In genomic region chr2:219172231-219173154, GRCh38 we compare ENCODE assay signal across 19 cellular contexts. TPM values are rescaled to one million over a fixed set of nuclear protein-coding genes. Genes with fewer than 3 reads are reported as not detected.
A peak's percentile ranks its signal among the peaks of the same experiment; 100 is the strongest.
DNase-seq lines count a peak whose midpoint lies in the region; ATAC-seq and TF ChIP-seq lines count a peak whose summit lies in the region.
"Had no signal": no experiment of that assay in that cellular context is flagged by ENCODE, and none has a peak within 500 bp of the region (broad histone marks: within the 10 kb centered on the region; RNA-seq: fewer than 3 reads in every experiment).

No MANE protein-coding gene starts in this region.

- intact Hi-C loops in IMR-90 (cut with micrococcal nuclease): no loop called here
- intact Hi-C loops in esophagus squamous epithelium (cut with DNase I): no loop called here
- intact Hi-C loops in psoas muscle (cut with DNase I): loop anchor here (10.0 kb wide), 3 partner anchors 192 to 778 kb away; partner anchors contain the start of genes CHPF (in 1 of the 2), CTDSP1 (in 1 of the 2) and TMEM198 (in 1 of the 2)

- ATAC-seq in IMR-90 (ENCODE audit: low read depth): no peak
- ATAC-seq in psoas muscle: no peak
- no peak for ATAC-seq in HG03432 (IDR thresholded peaks at IDR 0.05; ENCODE audit: unreplicated experiment)
- ATAC-seq: activated T-cell treated with anti-CD3 and anti-CD28 coated beads, Interleukin-2, amount 50 U/mL, for 72 hours; natural killer cell treated with Interleukin-12 subunit alpha and Interleukin-12 subunit beta and Interleukin-15 and Interleukin-18, amount 100 ng/mL, for 72 hours had no signal

- no peak for DNase-seq in AG04450 (ENCODE audit: low read depth, low spot score)
- DNase-seq in IMR-90: no peak
- DNase-seq in esophagus squamous epithelium (lab: John Stamatoyannopoulos, UW): no peak
- DNase-seq in psoas muscle: no peak
- DNase-seq in NCI-H2107 (lab: John Stamatoyannopoulos, UW): no peak
- no peak for DNase-seq in dermis blood vessel endothelial cell
- DNase-seq in amygdala (lab: John Stamatoyannopoulos, UW): no peak
- DNase-seq: activated naive CD8-positive, alpha-beta T cell treated with anti-CD3 and anti-CD28 coated beads for 36 hours; activated T-cell treated with anti-CD3 and anti-CD28 coated beads, Interleukin-2, amount 50 U/mL, for 72 hours; DND-41; NCI-H146; NCI-H345; RPMI8226; stimulated activated CD4-positive, alpha-beta T cell treated with anti-CD3 and anti-CD28 coated beads, Interleukin-4, amount 100 ng/mL, for 24 hours; transverse colon had no signal

- in situ Hi-C loops in IMR-90 (cut with MboI; ENCODE audit: low sequenced_read_pairs): loop anchor here (5.0 kb wide), 2 partner anchors 35 to 125 kb away; partner anchors contain the start of gene ZFAND2B

- peaks cover 20% of the 10 kb centered on the region for H3K36me3 ChIP-seq in IMR-90 (ENCODE audit: control insufficient read depth, insufficient read depth, low read length)
- peaks cover 6 to 43% (median 26%) of the 10 kb centered on the region in 3 donors for H3K36me3 ChIP-seq in esophagus squamous epithelium
- H3K36me3 ChIP-seq in psoas muscle (ENCODE audit: insufficient read depth in 1 of 2, low read depth in 1 of 2): peaks cover 0 to 40% of the 10 kb centered on the region in 2 donors
- H3K36me3 ChIP-seq: prostate gland had no signal

- H4K5ac ChIP-seq in IMR-90 (ENCODE audit: low read depth, low read length): no peak overlapping the region

- CTCF ChIA-PET in AG04450 (lab: Charles Lee): interaction anchor here (0.6 to 3.6 kb wide), 12 partner anchors 9 to 126 kb away, joined by 3 to 40 read pairs (median 4); partner anchors contain the start of genes GLB1L, NHEJ1 and STK16
- CTCF ChIA-PET in IMR-90 (lab: Yijun Ruan, JAX): interaction anchor here (1.2 to 1.5 kb wide), 2 partner anchors 107 to 123 kb away, joined by 3 to 4 read pairs; partner anchors contain the start of gene DNAJB2

- no peak overlapping the region for H4K91ac ChIP-seq in IMR-90 (ENCODE audit: insufficient read depth, low read depth, low read length)

- dilution Hi-C loops in IMR-90 (cut with HindIII; ENCODE audit: low sequenced_read_pairs, unreplicated experiment): no loop called here

- no peak overlapping the region for H2BK120ac ChIP-seq in IMR-90 (ENCODE audit: low read depth, low read length)

- no peak for TF ChIP-seq CTCF in AG04450 (IDR thresholded peaks at IDR 0.05; ENCODE audit: low read depth, low read length)
- no peak for TF ChIP-seq CTCF in IMR-90 (conservative IDR thresholded peaks at IDR 0.05; ENCODE audit: low read depth, low read length)
- TF ChIP-seq CTCF in esophagus squamous epithelium (IDR thresholded peaks at IDR 0.05): no peak
- no peak for TF ChIP-seq CTCF in psoas muscle (IDR thresholded peaks at IDR 0.05)

- no peak for TF ChIP-seq RAD21 in IMR-90 (IDR thresholded peaks at IDR 0.05; ENCODE audit: low read length)

- no peak overlapping the region for H2BK20ac ChIP-seq in IMR-90 (ENCODE audit: low read depth, low read length)

- H3K4me2 ChIP-seq in IMR-90 (ENCODE audit: low read depth, low read length): no peak overlapping the region
- H3K4me2 ChIP-seq: smooth muscle cell had no signal

- 100% methylated on average over 2 of the region's 16 CpGs; no CpG with 5 or more reads in 1 of the 2 experiments for WGBS in IMR-90 (ENCODE audit: extremely low coverage in 2 of 2, insufficient read length in 1 of 2), 2 experiments
- WGBS in esophagus squamous epithelium, 2 donors: 85 to 90% methylated on average over 12 to 16 of the region's 16 CpGs
- 82 to 87% (median 83%) methylated on average over 16 of the region's 16 CpGs for WGBS in psoas muscle, 3 donors

- TF ChIP-seq POLR2A in IMR-90 (IDR thresholded peaks at IDR 0.05; ENCODE audit: low read depth, low read length) (no peak), esophagus squamous epithelium (IDR thresholded peaks at IDR 0.05) (no peak)

- peak overlapping the region; percentile 70 for H3K27ac ChIP-seq in AG04450 (ENCODE audit: low read depth, low read length)
- no peak overlapping the region for H3K27ac ChIP-seq in IMR-90 (ENCODE audit: insufficient read depth, low read length)
- peak overlapping the region; percentile 50 to 73 (median 64) for H3K27ac ChIP-seq in esophagus squamous epithelium
- H3K27ac ChIP-seq in psoas muscle: peak overlapping the region; percentile 75

- H3K9me1 ChIP-seq in IMR-90 (ENCODE audit: insufficient read depth, low read length): 0 out of 2 replicates have a peak, but pooled peaks cover 4% of the 10 kb centered on the region

- H4K20me1 ChIP-seq in IMR-90 (ENCODE audit: insufficient read depth, low read length): peaks cover 7% of the 10 kb centered on the region; the same call in 1 of the 2 replicates

- H2BK15ac ChIP-seq in IMR-90 (ENCODE audit: low read depth, low read length): no peak overlapping the region

- no peaks in the 10 kb centered on the region; the same call in 1 of the 2 replicates for H3K9me3 ChIP-seq in AG04450 (ENCODE audit: control insufficient read depth, insufficient read depth, low read length)
- H3K9me3 ChIP-seq in IMR-90 (ENCODE audit: control insufficient read depth, insufficient read depth, low read length): no peaks in the 10 kb centered on the region
- H3K9me3 ChIP-seq in esophagus squamous epithelium: no peaks in the 10 kb centered on the region
- no peaks in the 10 kb centered on the region for H3K9me3 ChIP-seq in psoas muscle
- H3K9me3 ChIP-seq: prostate gland, transverse colon had no signal

- BruUV-seq in IMR-90 (replicated peaks; lab: Mats Ljungman, UMichigan): no TSS peak

- H3K23ac ChIP-seq in IMR-90 (ENCODE audit: low read depth, low read length): no peak overlapping the region

- peaks cover 3 to 21% of the 10 kb centered on the region in 2 experiments; a peak in 2 of 4 replicates for H3K79me1 ChIP-seq in IMR-90 (ENCODE audit: low read depth in 1 of 2, low read length in 2 of 2)

- H3K56ac ChIP-seq in IMR-90 (ENCODE audit: extremely low read depth, insufficient read depth, low read length): 0 out of 2 replicates have a peak overlapping the region, but pooled peaks have one; percentile 3

- no peak overlapping the region for H2BK5ac ChIP-seq in IMR-90 (ENCODE audit: low read depth, low read length, poor library complexity, severe bottlenecking)

- H4K8ac ChIP-seq in IMR-90 (ENCODE audit: low read depth in 2 of 2, low read length in 2 of 2): no peak overlapping the region

- POLR2A ChIA-PET in AG04450 (lab: Yijun Ruan, JAX): interaction anchor here (1.1 kb wide), 1 partner anchor 10 kb away, joined by 3 read pairs; no protein-coding TSS in a partner anchor
- POLR2A ChIA-PET in IMR-90 (lab: Charles Lee; ENCODE audit: unreplicated experiment): no interaction called here

- H3K4me1 ChIP-seq in IMR-90 (ENCODE audit: control insufficient read depth, insufficient read depth, low read length) (peaks cover 5% of the 10 kb centered on the region; the same call in 1 of the 2 replicates), esophagus squamous epithelium (peaks cover 0 to 51% (median 28%) of the 10 kb centered on the region in 3 donors), psoas muscle (peaks cover 41% of the 10 kb centered on the region)

- no peak overlapping the region for H2AFZ ChIP-seq in IMR-90 (replicated peaks; ENCODE audit: low read length, poor library complexity)

- H3K14ac ChIP-seq in IMR-90 (replicated peaks; ENCODE audit: low read depth, low read length): no peak overlapping the region

- no peak overlapping the region for H2AK9ac ChIP-seq in IMR-90 (replicated peaks; ENCODE audit: low read depth, low read length, poor library complexity)

- H3K18ac ChIP-seq in IMR-90 (ENCODE audit: low read depth, low read length): no peak overlapping the region

- no peak overlapping the region for H3K4me3 ChIP-seq in AG04450 (ENCODE audit: low read depth, low read length)
- H3K4me3 ChIP-seq in IMR-90 (ENCODE audit: insufficient read depth, low read depth, low read length): no peak overlapping the region
- H3K4me3 ChIP-seq in esophagus squamous epithelium: no peak overlapping the region
- no peak overlapping the region for H3K4me3 ChIP-seq in psoas muscle
- H3K4me3 ChIP-seq: prostate gland, smooth muscle cell, transverse colon had no signal

- H3K27me3 ChIP-seq in AG04450 (ENCODE audit: control insufficient read depth, insufficient read depth, low read length) (no peaks in the 10 kb centered on the region), IMR-90 (ENCODE audit: control insufficient read depth, insufficient read depth, low read length) (no peaks in the 10 kb centered on the region), esophagus squamous epithelium (no peaks in the 10 kb centered on the region), psoas muscle (ENCODE audit: insufficient read depth in 3 of 3, low read length in 2 of 3) (no peaks in the 10 kb centered on the region)
- H3K27me3 ChIP-seq: transverse colon had no signal

- H3K9ac ChIP-seq in IMR-90 (ENCODE audit: low read depth, low read length): no peak overlapping the region

- no peak overlapping the region for H3K4ac ChIP-seq in IMR-90 (ENCODE audit: low read depth, low read length)

- H2AK5ac ChIP-seq in IMR-90 (ENCODE audit: low read depth, low read length): no peak overlapping the region

RNA-seq across cellular contexts. Expression of gene SLC23A3, which starts 2.7 kb away (rescaled TPM):
- polyA plus RNA-seq in AG04450 (2011; rRNA removed): 0.26 and 0.53 TPM in 2 replicates
- 0.70 and 0.78 TPM in 2 replicates for polyA minus RNA-seq in AG04450 (2011; rRNA and poly(A)+ RNA removed)
- under 0.01 and 0.18 TPM in 2 replicates for total RNA-seq in IMR-90 (2012; rRNA removed)
- 0.43 and 0.65 TPM in 2 replicates for polyA plus RNA-seq in IMR-90 (2012; rRNA removed)
- polyA plus RNA-seq in IMR-90 (2012; cell fraction: cytosol; rRNA removed): 0.04 and 0.13 TPM in 2 replicates
- 6.7 and 8.4 TPM in 2 replicates for polyA plus RNA-seq in IMR-90 (2012; cell fraction: nucleus; rRNA removed; ENCODE audit: low replicate concordance)
- total RNA-seq in esophagus squamous epithelium: 1 to 10 TPM in 2 of 4 donors, under 1 TPM in 2; 0.82 to 1.7 (median 1.3) TPM
- total RNA-seq in psoas muscle: under 1 TPM in 3 of 4 donors, not detected in 1; 0.12 to 0.86 (median 0.16) TPM
- polyA plus RNA-seq in psoas muscle: under 1 TPM; 0.09 to 0.25 (median 0.10) TPM
- 1.3 and 3.2 TPM in 2 replicates for total RNA-seq in dermis blood vessel endothelial cell
- total RNA-seq: smooth muscle cell had no signal
- polyA plus RNA-seq: smooth muscle cell had no signal

RNA-seq across cellular contexts. Expression of gene CNPPD1, which starts 4.2 kb away (rescaled TPM):
- 28.0 and 29.9 TPM in 2 replicates for polyA plus RNA-seq in AG04450 (2011; rRNA removed)
- 12.5 and 17.9 TPM in 2 replicates for polyA minus RNA-seq in AG04450 (2011; rRNA and poly(A)+ RNA removed)
- total RNA-seq in IMR-90 (2012; rRNA removed): 11.1 and 11.9 TPM in 2 replicates
- 29.2 and 31.9 TPM in 2 replicates for polyA plus RNA-seq in IMR-90 (2012; rRNA removed)
- polyA plus RNA-seq in IMR-90 (2012; cell fraction: cytosol; rRNA removed): 43.8 and 49.1 TPM in 2 replicates
- polyA plus RNA-seq in IMR-90 (2012; cell fraction: nucleus; rRNA removed; ENCODE audit: low replicate concordance): 63.8 and 73.9 TPM in 2 replicates
- total RNA-seq in esophagus squamous epithelium: 10 to 100 TPM; 35.3 to 49.8 (median 42.0) TPM
- total RNA-seq in psoas muscle: 10 to 100 TPM; 58.5 to 76.0 (median 70.0) TPM
- polyA plus RNA-seq in psoas muscle: 10 to 100 TPM; 71.0 to 81.5 (median 72.7) TPM
- 25.7 and 29.8 TPM in 2 replicates for total RNA-seq in dermis blood vessel endothelial cell

RNA-seq across cellular contexts. Expression of gene RETREG2, which starts 5.6 kb away (rescaled TPM):
- polyA plus RNA-seq in AG04450 (2011; rRNA removed): 71.7 and 78.7 TPM in 2 replicates
- 97.0 and 122 TPM in 2 replicates for polyA minus RNA-seq in AG04450 (2011; rRNA and poly(A)+ RNA removed)
- 39.2 and 51.1 TPM in 2 replicates for total RNA-seq in IMR-90 (2012; rRNA removed)
- polyA plus RNA-seq in IMR-90 (2012; rRNA removed): 45.1 and 45.2 TPM in 2 replicates
- polyA plus RNA-seq in IMR-90 (2012; cell fraction: cytosol; rRNA removed): 29.0 and 35.1 TPM in 2 replicates
- polyA plus RNA-seq in IMR-90 (2012; cell fraction: nucleus; rRNA removed; ENCODE audit: low replicate concordance): 54.0 and 55.9 TPM in 2 replicates
- 10 to 100 TPM; 31.0 to 58.7 (median 41.8) TPM for total RNA-seq in esophagus squamous epithelium
- total RNA-seq in psoas muscle: 10 to 100 TPM; 28.1 to 38.1 (median 37.1) TPM
- polyA plus RNA-seq in psoas muscle: 10 to 100 TPM; 36.5 to 71.4 (median 62.2) TPM
- 64.1 and 75.4 TPM in 2 replicates for total RNA-seq in dermis blood vessel endothelial cell

RNA-seq across cellular contexts. Expression of gene NHEJ1, which starts 11.9 kb away (rescaled TPM):
- polyA plus RNA-seq in AG04450 (2011; rRNA removed) (21.9 and 22.9 TPM in 2 replicates), IMR-90 (2012; rRNA removed) (11.9 and 12.5 TPM in 2 replicates), psoas muscle (10 to 100 TPM; 10.7 to 20.5 (median 15.5) TPM)
- 28.4 and 31.9 TPM in 2 replicates for polyA minus RNA-seq in AG04450 (2011; rRNA and poly(A)+ RNA removed)
- total RNA-seq in IMR-90 (2012; rRNA removed) (15.3 and 23.1 TPM in 2 replicates), esophagus squamous epithelium (10 to 100 TPM in 2 of 4 donors, 1 to 10 TPM in 2; 6.3 to 14.3 (median 9.7) TPM), psoas muscle (10 to 100 TPM; 11.5 to 18.5 (median 13.4) TPM), dermis blood vessel endothelial cell (25.7 and 28.8 TPM in 2 replicates)
- 6.0 and 11.9 TPM in 2 replicates for polyA plus RNA-seq in IMR-90 (2012; cell fraction: cytosol; rRNA removed)
- 2.5 and 9.5 TPM in 2 replicates for polyA plus RNA-seq in IMR-90 (2012; cell fraction: nucleus; rRNA removed; ENCODE audit: low replicate concordance)

RNA-seq across cellular contexts. Expression of gene ZFAND2B, which starts 34.1 kb away (rescaled TPM):
- polyA plus RNA-seq in AG04450 (2011; rRNA removed): 24.5 and 29.6 TPM in 2 replicates
- polyA minus RNA-seq in AG04450 (2011; rRNA and poly(A)+ RNA removed): 18.3 and 33.2 TPM in 2 replicates
- 21.9 and 25.5 TPM in 2 replicates for total RNA-seq in IMR-90 (2012; rRNA removed)
- polyA plus RNA-seq in IMR-90 (2012; rRNA removed): 38.3 and 43.0 TPM in 2 replicates
- 37.3 and 38.0 TPM in 2 replicates for polyA plus RNA-seq in IMR-90 (2012; cell fraction: cytosol; rRNA removed)
- 119 and 135 TPM in 2 replicates for polyA plus RNA-seq in IMR-90 (2012; cell fraction: nucleus; rRNA removed; ENCODE audit: low replicate concordance)
- 10 to 100 TPM; 34.6 to 49.9 (median 43.6) TPM for total RNA-seq in esophagus squamous epithelium
- total RNA-seq in psoas muscle: 10 to 100 TPM; 19.0 to 26.6 (median 22.1) TPM
- 10 to 100 TPM; 22.4 to 46.2 (median 32.6) TPM for polyA plus RNA-seq in psoas muscle
- total RNA-seq in dermis blood vessel endothelial cell: 16.7 and 22.5 TPM in 2 replicates

Comparison
In these comparisons a context has a peak if more than half of its experiments do, and no peak if none do; other contexts are left out.
1. intact Hi-C loops: an anchor here in psoas muscle (10.0 kb wide); none called in IMR-90 and esophagus squamous epithelium.